1 cellular context compared by ENCODE assay signal in the genomic region with DNA sequence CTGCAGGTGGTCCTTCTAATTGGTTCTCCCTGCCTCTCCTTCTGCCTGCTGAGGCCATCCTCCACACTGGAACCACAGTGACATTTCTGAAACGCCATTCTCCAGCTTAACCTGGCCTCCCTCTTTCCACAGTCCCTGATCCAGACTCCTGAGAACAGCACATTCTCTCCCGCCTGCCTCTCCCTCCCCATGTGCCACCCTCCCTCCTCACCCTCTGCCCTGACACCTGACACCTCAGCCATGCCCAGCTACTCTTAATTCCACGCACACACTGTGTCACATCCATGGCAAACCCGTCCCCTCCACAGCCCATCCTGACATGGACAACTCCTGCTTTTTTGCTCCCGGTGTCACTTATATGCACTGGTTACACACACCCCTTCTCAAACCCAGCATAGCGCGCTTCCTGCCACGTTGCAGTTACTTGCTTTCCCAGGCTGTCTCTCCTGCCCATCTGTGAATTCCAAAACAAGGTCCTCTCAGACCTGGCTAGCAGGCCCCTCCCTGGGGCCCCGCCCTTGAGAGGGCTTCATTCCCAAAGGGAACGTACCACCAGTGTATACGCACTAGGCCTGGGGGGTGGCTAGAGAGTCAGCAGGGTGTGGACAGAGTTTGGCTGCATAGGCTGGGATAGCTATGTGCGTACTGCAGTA.
TF ChIP-seq lines count a peak whose summit lies in the region.

No MANE protein-coding gene starts in this region.

TF ChIP-seq in H1, 55 proteins besides CTCF, POLR2A, EP300 and RAD21:
- TF ChIP-seq SP4 (IDR thresholded peaks at IDR 0.05; ENCODE audit: low read length) (no peak), CEBPB (IDR thresholded peaks at IDR 0.05; ENCODE audit: low read depth, low read length) (no peak), SAP30 (IDR thresholded peaks at IDR 0.05; ENCODE audit: insufficient read depth, insufficient replicate concordance, low read length) (no peak), CHD2 (IDR thresholded peaks at IDR 0.05; ENCODE audit: low read length) (no peak)
- TF ChIP-seq, protein P1, sequence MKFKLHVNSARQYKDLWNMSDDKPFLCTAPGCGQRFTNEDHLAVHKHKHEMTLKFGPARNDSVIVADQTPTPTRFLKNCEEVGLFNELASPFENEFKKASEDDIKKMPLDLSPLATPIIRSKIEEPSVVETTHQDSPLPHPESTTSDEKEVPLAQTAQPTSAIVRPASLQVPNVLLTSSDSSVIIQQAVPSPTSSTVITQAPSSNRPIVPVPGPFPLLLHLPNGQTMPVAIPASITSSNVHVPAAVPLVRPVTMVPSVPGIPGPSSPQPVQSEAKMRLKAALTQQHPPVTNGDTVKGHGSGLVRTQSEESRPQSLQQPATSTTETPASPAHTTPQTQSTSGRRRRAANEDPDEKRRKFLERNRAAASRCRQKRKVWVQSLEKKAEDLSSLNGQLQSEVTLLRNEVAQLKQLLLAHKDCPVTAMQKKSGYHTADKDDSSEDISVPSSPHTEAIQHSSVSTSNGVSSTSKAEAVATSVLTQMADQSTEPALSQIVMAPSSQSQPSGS (IDR thresholded peaks at IDR 0.05; ENCODE audit: low read length): no peak
